ENCODE assay signal across 10 cellular contexts in genomic region chr1:65063025-65063424, GRCh38.
DNase-seq lines count a peak whose midpoint lies in the region; ATAC-seq, FAIRE-seq and TF ChIP-seq lines count a peak whose summit lies in the region.
"Had no signal": no experiment of that assay in that cellular context is flagged by ENCODE, and none has a peak within 500 bp of the region (broad histone marks: within the 10 kb centered on the region; RNA-seq: fewer than 3 reads in every experiment).

No MANE protein-coding gene starts in this region.

- peaks cover 6% of the 10 kb centered on the region; the same call in 1 of the 2 replicates for H3K79me2 ChIP-seq in SK-N-SH (ENCODE audit: insufficient read depth)
- H3K79me2 ChIP-seq in GM12878 (ENCODE audit: control insufficient read depth, insufficient read depth, low read length), result no peaks in the 10 kb centered on the region

- POLR2A ChIA-PET in SK-N-SH (lab: Yijun Ruan, JAX) (no interaction called here), GM12878 (lab: Charles Lee) (no interaction called here)

- TF ChIP-seq CTCF in SK-N-SH (IDR thresholded peaks at IDR 0.05) (peak; percentile 18; the same call in 1 of the 2 replicates), GM12878 (IDR thresholded peaks at IDR 0.05 in 2 of 3, conservative IDR thresholded peaks at IDR 0.05 in 1 of 3; ENCODE audit: control insufficient read depth in 2 of 3, extremely low read depth in 1 of 3, insufficient read depth in 1 of 3, low read depth in 3 of 3, low read length in 3 of 3) (peak in 2 of 3 experiments; percentile 25 to 48; a peak in 3 of 6 replicates), gastrocnemius medialis (IDR thresholded peaks at IDR 0.05 in 4 of 5, conservative IDR thresholded peaks at IDR 0.05 in 1 of 5) (no peak)

- 81% methylated on average over 6 of the region's 6 CpGs for WGBS in SK-N-SH (ENCODE audit: low lambda C conversion rate)
- WGBS in GM12878 (ENCODE audit: insufficient coverage, insufficient replicate concordance, low lambda C conversion rate, missing lambda C conversion rate), result 24% methylated on average over 6 of the region's 6 CpGs

- H3K27me3 ChIP-seq in SK-N-SH (ENCODE audit: insufficient read depth) (no peaks in the 10 kb centered on the region), GM12878 (replicated peaks in 1 of 2; ENCODE audit: control insufficient read depth in 2 of 2, insufficient read depth in 2 of 2, low read length in 1 of 2) (peaks cover 3 to 4% of the 10 kb centered on the region in 2 experiments; a peak in 3 of 4 replicates), gastrocnemius medialis (no peaks in the 10 kb centered on the region)

- no peak overlapping the region for H3K4me2 ChIP-seq in SK-N-SH
- no peak overlapping the region for H3K4me2 ChIP-seq in GM12878 (ENCODE audit: control insufficient read depth, insufficient read depth)

- no peak for TF ChIP-seq EP300 in SK-N-SH (IDR thresholded peaks at IDR 0.05; ENCODE audit: borderline replicate concordance in 1 of 2, low read depth in 1 of 2, low read length in 1 of 2)
- TF ChIP-seq EP300 in Ishikawa (IDR thresholded peaks at IDR 0.05; ENCODE audit: borderline replicate concordance), result no peak
- no peak for TF ChIP-seq EP300 in GM12878 (IDR thresholded peaks at IDR 0.05; ENCODE audit: borderline replicate concordance in 1 of 2, control insufficient read depth in 1 of 2, low read depth in 2 of 2, low read length in 2 of 2)

- no peak overlapping the region for H3K27ac ChIP-seq in SK-N-SH (ENCODE audit: low read depth in 2 of 2, low read length in 1 of 2)
- H3K27ac ChIP-seq in GM12878 (ENCODE audit: control insufficient read depth, insufficient read depth), result no peak overlapping the region
- peak overlapping the region; percentile 1 to 66 (median 54) for H3K27ac ChIP-seq in gastrocnemius medialis

- peak; percentile 52 for FAIRE-seq in GM12878 (lab: Jason Lieb, UNC)

- peaks cover 0 to 4% of the 10 kb centered on the region in 2 experiments for H3K36me3 ChIP-seq in SK-N-SH (replicated peaks in 1 of 2; ENCODE audit: control insufficient read depth in 1 of 2, insufficient read depth in 2 of 2, low read length in 1 of 2)
- H3K36me3 ChIP-seq in GM12878 (ENCODE audit: control insufficient read depth in 2 of 2, insufficient read depth in 2 of 2, low read length in 1 of 2), result no peaks in the 10 kb centered on the region
- H3K36me3 ChIP-seq in gastrocnemius medialis, result peaks cover 0 to 5% of the 10 kb centered on the region in 2 donors

- intact Hi-C loops in GM12878 (cut with micrococcal nuclease; ENCODE audit: unreplicated experiment) (no loop called here), gastrocnemius medialis (cut with DNase I; ENCODE audit: low total_unique reads) (loop anchor here (10.0 kb wide), 1 partner anchor 622 kb away; no protein-coding TSS in a partner anchor)

- H2AFZ ChIP-seq in SK-N-SH (ENCODE audit: low read depth) (no peak overlapping the region), GM12878 (ENCODE audit: control insufficient read depth, low read depth, low read length) (no peak overlapping the region)

- peaks cover 2% of the 10 kb centered on the region for H3F3A ChIP-seq in SK-N-SH (replicated peaks; ENCODE audit: insufficient read depth)

- CTCF ChIA-PET in SK-N-SH (lab: Yijun Ruan, JAX), result interaction anchor here (0.9 to 5.5 kb wide), 7 partner anchors 13 to 625 kb away, joined by 3 to 45 read pairs (median 5); no protein-coding TSS in a partner anchor
- CTCF ChIA-PET in GM12878 (lab: Yijun Ruan, JAX), result interaction anchor here (0.7 to 5.9 kb wide), 12 partner anchors 8 to 629 kb away, joined by 3 to 63 read pairs (median 4); no protein-coding TSS in a partner anchor

- H4K20me1 ChIP-seq in SK-N-SH (ENCODE audit: insufficient read depth) (peaks cover 6% of the 10 kb centered on the region; the same call in 1 of the 2 replicates), GM12878 (ENCODE audit: control insufficient read depth, insufficient read depth) (no peaks in the 10 kb centered on the region)

- no TSS peak for BruUV-seq in GM12878 (replicated peaks; lab: Mats Ljungman, UMichigan)

- TF ChIP-seq POLR2A in GM12878 (IDR thresholded peaks at IDR 0.05; ENCODE audit: low read depth, low read length) (no peak), gastrocnemius medialis (IDR thresholded peaks at IDR 0.05) (no peak)

- H3K4me1 ChIP-seq in SK-N-SH (ENCODE audit: control insufficient read depth in 1 of 2, insufficient read depth in 2 of 2, low read depth in 1 of 2, low read length in 1 of 2) (peaks cover 8 to 12% of the 10 kb centered on the region in 2 experiments; a peak in 3 of 4 replicates), GM12878 (ENCODE audit: control insufficient read depth, insufficient read depth, low read length) (no peaks in the 10 kb centered on the region), gastrocnemius medialis (peaks cover 77 to 78% of the 10 kb centered on the region in 2 donors)

- no peak overlapping the region for H3K9ac ChIP-seq in SK-N-SH
- no peak overlapping the region for H3K9ac ChIP-seq in GM12878 (ENCODE audit: control insufficient read depth, insufficient read depth, low read length)

- ATAC-seq in SK-N-SH treated with all-trans-retinoic acid at 6 μM for 48 hours (no peak), GM12878 (no peak), gastrocnemius medialis (no peak), HG03442 (IDR thresholded peaks at IDR 0.05; ENCODE audit: unreplicated experiment) (no peak), HG02870 (IDR thresholded peaks at IDR 0.05; ENCODE audit: unreplicated experiment) (no peak), HG02610 (IDR thresholded peaks at IDR 0.05; ENCODE audit: unreplicated experiment) (no peak)

- no peaks in the 10 kb centered on the region for H3K9me3 ChIP-seq in SK-N-SH
- H3K9me3 ChIP-seq in GM12878 (replicated peaks; ENCODE audit: control insufficient read depth, insufficient read depth, low read length), result no peaks in the 10 kb centered on the region
- H3K9me3 ChIP-seq in gastrocnemius medialis, result no peaks in the 10 kb centered on the region

- in situ Hi-C loops in GM12878 (cut with MboI), result loop anchor here (25.0 kb wide), 1 partner anchor 149 kb away; no protein-coding TSS in a partner anchor
- in situ Hi-C loops in gastrocnemius medialis (cut with MboI; ENCODE audit: low sequenced_read_pairs in 4 of 4), result loop anchor here in 2 of 4 donors (25.0 kb wide), 2 partner anchors 201 to 1274 kb away; no protein-coding TSS in a partner anchor

- no peaks in the 10 kb centered on the region for H3K9me2 ChIP-seq in SK-N-SH

- H3K4me3 ChIP-seq in SK-N-SH (ENCODE audit: low read depth in 2 of 2, low read length in 1 of 2) (no peak overlapping the region; a peak in 1 of 4 replicates), GM12878 (no peak overlapping the region), gastrocnemius medialis (peak overlapping the region in 1 of 4 donors; percentile 11)

- RAD21 ChIA-PET in GM12878 (lab: Charles Lee; ENCODE audit: unreplicated experiment), result interaction anchor here (0.8 to 2.0 kb wide), 5 partner anchors 12 to 396 kb away, joined by 3 to 6 read pairs (median 5); no protein-coding TSS in a partner anchor

- TF ChIP-seq RAD21 in SK-N-SH (IDR thresholded peaks at IDR 0.05; ENCODE audit: low read length), result peak; percentile 52
- peak; percentile 29 for TF ChIP-seq RAD21 in Ishikawa (IDR thresholded peaks at IDR 0.05; ENCODE audit: low read depth)
- TF ChIP-seq RAD21 in GM12878 (IDR thresholded peaks at IDR 0.05; ENCODE audit: insufficient read depth, low read depth, low read length), result peak; percentile 35; the same call in 1 of the 2 replicates

- DNase-seq in SK-N-SH, result no peak
- DNase-seq in GM12878 (ENCODE audit: low read depth, low spot score), result no peak
- DNase-seq in gastrocnemius medialis, result no peak
- DNase-seq: activated CD4-positive, alpha-beta T cell treated with anti-CD3 and anti-CD28 coated beads for 4 hours; aorta had no signal

- SMC1A ChIA-PET in GM12878 (lab: Charles Lee; ENCODE audit: uncharacterized antibody, unreplicated experiment), result interaction anchor here (0.6 to 3.4 kb wide), 9 partner anchors 7 to 1180 kb away, joined by 3 to 18 read pairs (median 5); no protein-coding TSS in a partner anchor

TF ChIP-seq in SK-N-SH, 30 proteins besides CTCF, POLR2A, EP300 and RAD21:
- TF ChIP-seq SMC3 (IDR thresholded peaks at IDR 0.05; ENCODE audit: low read depth, low read length) (0 out of 2 replicates have a peak, but pooled peaks have one; percentile 18), TEAD4 (IDR thresholded peaks at IDR 0.05; ENCODE audit: borderline replicate concordance, insufficient read depth) (no peak)
TF ChIP-seq in SK-N-SH: peak in this region for 1.

TF ChIP-seq in SK-N-SH treated with all-trans-retinoic acid at 6 μM for 48 hours, 23 proteins besides CTCF, POLR2A, EP300 and RAD21 (continues in another document):
- no peak for TF ChIP-seq RARB (CRISPR knock-in tag; IDR thresholded peaks at IDR 0.05)
- no peak for TF ChIP-seq GLIS3 (CRISPR knock-in tag; IDR thresholded peaks at IDR 0.05)

TF ChIP-seq in Ishikawa, 13 proteins besides CTCF, POLR2A, EP300 and RAD21:
- no peak for TF ChIP-seq ZBTB7A (IDR thresholded peaks at IDR 0.05; ENCODE audit: low read depth)

TF ChIP-seq in GM12878, 131 proteins besides CTCF, POLR2A, EP300 and RAD21 (continues in another document):
- TF ChIP-seq MEF2B (IDR thresholded peaks at IDR 0.05; ENCODE audit: partially characterized antibody, poor library complexity, severe bottlenecking) (no peak), BCL11A (IDR thresholded peaks at IDR 0.05; ENCODE audit: low read depth, low read length) (no peak), PKNOX1 (IDR thresholded peaks at IDR 0.05) (peak; percentile 64), EZH2 (IDR thresholded peaks at IDR 0.05; ENCODE audit: borderline replicate concordance, control insufficient read depth, low read depth, low read length) (no peak), KLF5 (IDR thresholded peaks at IDR 0.05; ENCODE audit: partially characterized antibody) (no peak), SMC3 (IDR thresholded peaks at IDR 0.05; ENCODE audit: borderline replicate concordance, low read length) (peak; percentile 50; the same call in 1 of the 2 replicates), HDGF (IDR thresholded peaks at IDR 0.05) (no peak)

Comparison
In these comparisons a context has a peak if more than half of its experiments do, and no peak if none do; other contexts are left out.
1. H3K27ac ChIP-seq: peak in gastrocnemius medialis (4 of 4); none in SK-N-SH (0 of 2) and GM12878 (single experiment).
2. CTCF ChIP-seq: peak in SK-N-SH (single experiment) and GM12878 (2 of 3); none in gastrocnemius medialis (0 of 5).
3. Of the 26 proteins assayed by ChIP-seq in both GM12878 and SK-N-SH: peak only in GM12878: none; only in SK-N-SH: none; in both: CTCF, RAD21 and SMC3; in neither: 23.